In genomic region chr1:164644268-164644667, GRCh38 we compare ENCODE assay signal across 1 cellular context.
TF ChIP-seq lines count a peak whose summit lies in the region.

No MANE protein-coding gene starts in this region.

TF ChIP-seq in SK-N-SH, 30 proteins besides CTCF, POLR2A, EP300 and RAD21 (continued from another document):
- TF ChIP-seq, protein P1, sequence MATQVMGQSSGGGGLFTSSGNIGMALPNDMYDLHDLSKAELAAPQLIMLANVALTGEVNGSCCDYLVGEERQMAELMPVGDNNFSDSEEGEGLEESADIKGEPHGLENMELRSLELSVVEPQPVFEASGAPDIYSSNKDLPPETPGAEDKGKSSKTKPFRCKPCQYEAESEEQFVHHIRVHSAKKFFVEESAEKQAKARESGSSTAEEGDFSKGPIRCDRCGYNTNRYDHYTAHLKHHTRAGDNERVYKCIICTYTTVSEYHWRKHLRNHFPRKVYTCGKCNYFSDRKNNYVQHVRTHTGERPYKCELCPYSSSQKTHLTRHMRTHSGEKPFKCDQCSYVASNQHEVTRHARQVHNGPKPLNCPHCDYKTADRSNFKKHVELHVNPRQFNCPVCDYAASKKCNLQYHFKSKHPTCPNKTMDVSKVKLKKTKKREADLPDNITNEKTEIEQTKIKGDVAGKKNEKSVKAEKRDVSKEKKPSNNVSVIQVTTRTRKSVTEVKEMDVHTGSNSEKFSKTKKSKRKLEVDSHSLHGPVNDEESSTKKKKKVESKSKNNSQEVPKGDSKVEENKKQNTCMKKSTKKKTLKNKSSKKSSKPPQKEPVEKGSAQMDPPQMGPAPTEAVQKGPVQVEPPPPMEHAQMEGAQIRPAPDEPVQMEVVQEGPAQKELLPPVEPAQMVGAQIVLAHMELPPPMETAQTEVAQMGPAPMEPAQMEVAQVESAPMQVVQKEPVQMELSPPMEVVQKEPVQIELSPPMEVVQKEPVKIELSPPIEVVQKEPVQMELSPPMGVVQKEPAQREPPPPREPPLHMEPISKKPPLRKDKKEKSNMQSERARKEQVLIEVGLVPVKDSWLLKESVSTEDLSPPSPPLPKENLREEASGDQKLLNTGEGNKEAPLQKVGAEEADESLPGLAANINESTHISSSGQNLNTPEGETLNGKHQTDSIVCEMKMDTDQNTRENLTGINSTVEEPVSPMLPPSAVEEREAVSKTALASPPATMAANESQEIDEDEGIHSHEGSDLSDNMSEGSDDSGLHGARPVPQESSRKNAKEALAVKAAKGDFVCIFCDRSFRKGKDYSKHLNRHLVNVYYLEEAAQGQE (IDR thresholded peaks at IDR 0.05; ENCODE audit: low read depth, low read length) = peak; percentile 64; the same call in 1 of the 2 replicates
- TF ChIP-seq FOXM1 (IDR thresholded peaks at IDR 0.05; ENCODE audit: low read depth) (no peak), ELF1 (IDR thresholded peaks at IDR 0.05) (no peak), RXRA (IDR thresholded peaks at IDR 0.05; ENCODE audit: borderline replicate concordance, low read depth) (no peak)
TF ChIP-seq in SK-N-SH: peak in this region for 1.
